Comparison of ENCODE assay signal across 1 cellular context in genomic region chr17:8155341-8156173, GRCh38.
TF ChIP-seq lines count a peak whose summit lies in the region.

No MANE protein-coding gene starts in this region.

TF ChIP-seq in H1, 55 proteins besides CTCF, POLR2A, EP300 and RAD21:
- TF ChIP-seq MAFK (IDR thresholded peaks at IDR 0.05; ENCODE audit: low read depth, low read length) (no peak), KDM4A (IDR thresholded peaks at IDR 0.05; ENCODE audit: low read depth, low read length, severe bottlenecking) (peak; percentile 49)
TF ChIP-seq in H1: peak in this region for 1.
